18 cellular contexts compared by ENCODE assay signal in the genomic region with DNA sequence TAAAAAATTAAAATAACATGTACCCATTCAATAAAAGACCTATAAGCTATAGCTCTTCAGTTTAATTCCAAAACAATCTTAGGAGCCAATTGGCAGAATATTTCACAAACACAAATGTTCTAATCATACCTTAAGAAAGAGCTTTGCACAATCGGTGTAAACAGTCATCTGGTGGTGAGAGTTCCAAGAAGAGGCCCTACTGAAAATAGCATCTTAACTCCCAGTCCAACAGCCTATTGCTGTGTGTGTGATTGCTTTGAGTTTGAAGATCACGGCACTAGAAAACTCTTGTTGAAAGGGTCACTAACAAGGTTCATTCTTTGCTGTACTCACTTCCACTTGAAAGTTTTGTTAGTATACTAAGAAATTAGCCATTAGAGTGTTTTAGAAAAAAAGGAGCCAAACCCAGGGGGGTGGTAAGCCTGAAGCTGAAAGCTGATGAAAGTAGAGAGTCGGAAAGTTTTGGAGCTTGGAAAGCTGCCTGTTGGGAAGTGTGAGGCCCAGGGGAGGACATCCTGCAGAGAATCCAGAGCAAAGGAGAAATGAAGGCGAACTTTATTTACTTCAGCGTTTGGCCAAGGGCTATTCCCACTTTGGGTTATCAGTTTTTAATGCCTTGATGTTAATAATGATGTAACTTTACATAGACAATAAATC.
"Had no signal": no experiment of that assay in that cellular context is flagged by ENCODE, and none has a peak within 500 bp of the region (broad histone marks: within the 10 kb centered on the region; RNA-seq: fewer than 3 reads in every experiment).

No MANE protein-coding gene starts in this region.

- H3K9me3 ChIP-seq: ascending aorta, prostate gland, right lobe of liver, spleen, thoracic aorta, uterus had no signal

- H3K4me3 Mint-ChIP-seq: activated T-helper 17 cell treated with anti-CD3 and anti-CD28 coated beads, Interleukin-2, amount 50 U/mL, for 72 hours; dendritic cell treated with granulocyte-macrophage colony-stimulating factor and Interleukin-4, amounts not matched to agents 40 ng/mL and 50 ng/mL, for 4 days; natural killer cell; stimulated activated naive CD8-positive, alpha-beta T cell treated with anti-CD3 and anti-CD28 coated beads, Interleukin-15, Interleukin-2, amounts not matched to agents 100 ng/mL and 50 ng/mL, for 24 hours had no signal

- H3K36me3 ChIP-seq: ascending aorta, prostate gland, right lobe of liver, spleen, thoracic aorta, uterus had no signal

- H3K4me1 ChIP-seq: ascending aorta, prostate gland, right lobe of liver, spleen, uterus had no signal

- H3K36me3 Mint-ChIP-seq: natural killer cell had no signal

- DNase-seq: activated CD4-positive, alpha-beta T cell treated with anti-CD3 and anti-CD28 coated beads for 1 hour; activated CD4-positive, alpha-beta T cell treated with anti-CD3 and anti-CD28 coated beads, Interleukin-2, amount 50 U/mL, for 4 hours; activated naive CD4-positive, alpha-beta T cell treated with Interleukin-2 at 50 U/mL for 16 hours; effector memory CD4-positive, alpha-beta T cell; mesendoderm; natural killer cell; occipital lobe; right lobe of liver; spleen; uterus had no signal

- H3K27ac Mint-ChIP-seq: activated T-helper 17 cell treated with anti-CD3 and anti-CD28 coated beads, Interleukin-2, amount 50 U/mL, for 72 hours; dendritic cell treated with granulocyte-macrophage colony-stimulating factor and Interleukin-4, amounts not matched to agents 40 ng/mL and 50 ng/mL, for 4 days; natural killer cell; stimulated activated naive CD8-positive, alpha-beta T cell treated with anti-CD3 and anti-CD28 coated beads, Interleukin-15, Interleukin-2, amounts not matched to agents 100 ng/mL and 50 ng/mL, for 24 hours had no signal

- ATAC-seq: activated T-helper 17 cell treated with anti-CD3 and anti-CD28 coated beads, Interleukin-2, amount 50 U/mL, for 72 hours; left lobe of liver; natural killer cell; right lobe of liver had no signal

- H3K27me3 Mint-ChIP-seq: activated T-helper 17 cell treated with anti-CD3 and anti-CD28 coated beads, Interleukin-2, amount 50 U/mL, for 72 hours; dendritic cell treated with granulocyte-macrophage colony-stimulating factor and Interleukin-4, amounts not matched to agents 40 ng/mL and 50 ng/mL, for 4 days; stimulated activated naive CD8-positive, alpha-beta T cell treated with anti-CD3 and anti-CD28 coated beads, Interleukin-15, Interleukin-2, amounts not matched to agents 100 ng/mL and 50 ng/mL, for 24 hours had no signal

- H3K27ac ChIP-seq: ascending aorta, prostate gland, right lobe of liver, spleen, thoracic aorta, uterus, VCaP had no signal

- H3K4me3 ChIP-seq: ascending aorta, prostate gland, right lobe of liver, spleen, thoracic aorta, uterus had no signal

- H3K27me3 ChIP-seq: ascending aorta, right lobe of liver, spleen, uterus had no signal

- H3K9me3 Mint-ChIP-seq: activated T-helper 17 cell treated with anti-CD3 and anti-CD28 coated beads, Interleukin-2, amount 50 U/mL, for 72 hours; dendritic cell treated with granulocyte-macrophage colony-stimulating factor and Interleukin-4, amounts not matched to agents 40 ng/mL and 50 ng/mL, for 4 days had no signal

- H3K4me1 Mint-ChIP-seq: activated T-helper 17 cell treated with anti-CD3 and anti-CD28 coated beads, Interleukin-2, amount 50 U/mL, for 72 hours; natural killer cell had no signal
